ENCODE assay signal across 21 cellular contexts in the genomic region with DNA sequence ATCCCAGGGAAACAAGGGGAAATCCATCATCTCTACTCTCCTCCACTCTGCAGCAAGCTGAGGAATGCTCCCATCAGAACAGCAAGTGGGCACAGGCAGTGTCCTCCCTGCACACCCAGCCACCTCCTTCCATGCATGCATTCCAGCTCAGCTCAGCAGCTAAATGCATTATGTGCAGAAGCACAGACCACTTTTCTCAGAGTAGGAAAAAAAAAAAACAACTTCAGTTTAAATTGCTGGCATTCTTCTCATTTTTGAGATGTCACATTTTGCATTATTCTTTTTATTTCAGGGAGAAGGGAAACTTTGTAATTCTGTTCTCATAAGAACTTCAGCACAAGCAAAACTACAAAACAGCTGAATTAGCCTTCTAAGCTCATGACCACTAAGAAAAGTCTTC.
DNase-seq lines count a peak whose midpoint lies in the region; TF ChIP-seq lines count a peak whose summit lies in the region.
"Had no signal": no experiment of that assay in that cellular context is flagged by ENCODE, and none has a peak within 500 bp of the region (broad histone marks: within the 10 kb centered on the region; RNA-seq: fewer than 3 reads in every experiment).

No MANE protein-coding gene starts in this region.

- no peaks in the 10 kb centered on the region for H3K27me3 Mint-ChIP-seq in nephron (ENCODE audit: low read depth)
- H3K27me3 Mint-ChIP-seq: CD8-positive, alpha-beta memory T cell; dendritic cell treated with granulocyte-macrophage colony-stimulating factor and Interleukin-4, amounts not matched to agents 40 ng/mL and 50 ng/mL, for 4 days; stimulated activated naive CD8-positive, alpha-beta T cell treated with anti-CD3 and anti-CD28 coated beads, Interleukin-15, Interleukin-2, amounts not matched to agents 100 ng/mL and 50 ng/mL, for 24 hours had no signal

- no peaks in the 10 kb centered on the region for H3K9me3 Mint-ChIP-seq in nephron
- H3K9me3 Mint-ChIP-seq: dendritic cell treated with granulocyte-macrophage colony-stimulating factor and Interleukin-4, amounts not matched to agents 40 ng/mL and 50 ng/mL, for 4 days had no signal

- H3K27ac ChIP-seq in right atrium auricular region = no peak overlapping the region
- H3K27ac ChIP-seq: heart right ventricle had no signal

- H3K36me3 ChIP-seq in right atrium auricular region = no peaks in the 10 kb centered on the region
- H3K36me3 ChIP-seq: heart right ventricle had no signal

- no peaks in the 10 kb centered on the region for H3K9me3 ChIP-seq in right atrium auricular region
- H3K9me3 ChIP-seq: heart right ventricle had no signal

- in situ Hi-C loops in SK-MEL-5 (cut with HindIII; ENCODE audit: low pct_unique_long_range_greater_than_20kb, low sequenced_read_pairs) = no loop called here

- TF ChIP-seq CTCF in AG10803 (conservative IDR thresholded peaks at IDR 0.05; ENCODE audit: low read length) (no peak), nephron (IDR thresholded peaks at IDR 0.05; ENCODE audit: unreplicated experiment in 3 of 3) (no peak), right atrium auricular region (IDR thresholded peaks at IDR 0.05) (no peak)

- peaks cover 15% of the 10 kb centered on the region for H3K36me3 Mint-ChIP-seq in nephron (ENCODE audit: low read depth)
- H3K36me3 Mint-ChIP-seq: memory B cell had no signal

- H3K4me1 ChIP-seq in right atrium auricular region = no peaks in the 10 kb centered on the region

- no peaks in the 10 kb centered on the region for H3K27me3 ChIP-seq in right atrium auricular region
- H3K27me3 ChIP-seq: heart right ventricle had no signal

- DNase-seq in AG10803 (ENCODE audit: low read depth) (peak; percentile 71), SK-MEL-5 (ENCODE audit: low read depth, low spot score) (peak; percentile 42), fibroblast of peridontal ligament (ENCODE audit: extremely low read depth) (peak; percentile 49), NCI-H82 (lab: John Stamatoyannopoulos, UW) (no peak), erythroblast (lab: John Stamatoyannopoulos, UW) (no peak), right atrium auricular region (ENCODE audit: low spot score) (no peak), SW480 (ENCODE audit: low spot score) (no peak)
- DNase-seq: activated CD4-positive, CD25-positive, alpha-beta regulatory T cell treated with anti-CD3 and anti-CD28 coated beads, Interleukin-2, amount 50 U/mL, for 72 hours; activated CD8-positive, alpha-beta memory T cell treated with anti-CD3 and anti-CD28 coated beads, Interleukin-2, amount 50 U/mL, for 4 hours; activated gamma-delta T cell treated with Interleukin-2 at 50 U/mL for 16 hours; aorta; CD8-positive, alpha-beta memory T cell; heart right ventricle; kidney; NCI-H2029; NCI-H510A; retina had no signal

- peak overlapping the region; percentile 6 to 43 (median 33) for H3K27ac Mint-ChIP-seq in nephron
- H3K27ac Mint-ChIP-seq: CD8-positive, alpha-beta memory T cell; dendritic cell treated with granulocyte-macrophage colony-stimulating factor and Interleukin-4, amounts not matched to agents 40 ng/mL and 50 ng/mL, for 4 days; memory B cell; stimulated activated naive CD8-positive, alpha-beta T cell treated with anti-CD3 and anti-CD28 coated beads, Interleukin-15, Interleukin-2, amounts not matched to agents 100 ng/mL and 50 ng/mL, for 24 hours had no signal

- H3K4me1 Mint-ChIP-seq in nephron = peaks cover 12% of the 10 kb centered on the region
- H3K4me1 Mint-ChIP-seq: CD8-positive, alpha-beta memory T cell; memory B cell had no signal

- H3K4me3 Mint-ChIP-seq in nephron = no peak overlapping the region
- H3K4me3 Mint-ChIP-seq: CD8-positive, alpha-beta memory T cell; dendritic cell treated with granulocyte-macrophage colony-stimulating factor and Interleukin-4, amounts not matched to agents 40 ng/mL and 50 ng/mL, for 4 days; memory B cell; stimulated activated naive CD8-positive, alpha-beta T cell treated with anti-CD3 and anti-CD28 coated beads, Interleukin-15, Interleukin-2, amounts not matched to agents 100 ng/mL and 50 ng/mL, for 24 hours had no signal

- H3K4me3 ChIP-seq in AG10803 (ENCODE audit: low read length) (no peak overlapping the region), right atrium auricular region (no peak overlapping the region)
- H3K4me3 ChIP-seq: heart right ventricle had no signal

- no peak for TF ChIP-seq POLR2A in erythroblast (IDR thresholded peaks at IDR 0.05; ENCODE audit: low read length)

Comparison
In these comparisons a context has a peak if more than half of its experiments do, and no peak if none do; other contexts are left out.
1. DNase-seq: peak in AG10803 (single experiment), SK-MEL-5 (single experiment) and fibroblast of peridontal ligament (single experiment); none in NCI-H82 (single experiment), erythroblast (0 of 2), right atrium auricular region (single experiment) and SW480 (single experiment).